Comparison of ENCODE assay signal across 8 cellular contexts in the genomic region with DNA sequence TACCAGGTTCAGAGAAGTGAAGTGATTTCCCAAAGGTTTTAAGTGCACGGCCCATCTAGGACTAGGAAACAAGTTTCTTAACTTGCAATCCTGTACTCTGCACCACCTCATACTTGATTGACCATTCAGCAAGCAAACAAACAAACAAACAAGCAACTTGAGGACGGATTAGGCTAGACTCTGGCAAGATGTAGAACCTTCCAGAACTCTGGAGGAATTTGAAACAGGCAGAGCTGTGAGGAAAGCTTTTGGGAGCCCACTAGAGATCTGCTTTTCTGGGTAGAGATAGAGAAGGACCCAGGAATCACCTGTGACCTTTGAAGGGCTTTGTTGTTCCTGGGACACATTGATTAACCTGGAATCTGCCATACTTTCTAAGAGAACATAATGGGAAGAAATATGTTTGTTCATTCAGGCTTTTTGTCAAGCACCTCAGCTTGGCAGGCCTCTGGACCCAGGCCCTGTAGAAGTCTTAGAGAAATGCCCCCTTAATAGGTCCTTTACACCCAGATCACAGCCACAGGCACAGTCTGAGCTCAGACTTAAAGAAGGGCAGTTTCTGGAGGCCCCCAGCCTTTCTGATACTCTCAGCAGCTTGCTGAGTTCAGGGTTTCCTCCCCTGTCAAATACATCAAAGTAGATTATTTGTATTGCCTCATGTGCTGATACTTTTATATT. TPM values are rescaled to one million over a fixed set of nuclear protein-coding genes. Genes with fewer than 3 reads are reported as not detected.
DNase-seq lines count a peak whose midpoint lies in the region; ATAC-seq and TF ChIP-seq lines count a peak whose summit lies in the region.

No MANE protein-coding gene starts in this region.

- WGBS in right lobe of liver (ENCODE audit: insufficient coverage, low coverage, low lambda C conversion rate, missing lambda C conversion rate) = 13% methylated on average over 2 of the region's 2 CpGs

- peak overlapping the region; percentile 94 for H3K4me3 ChIP-seq in adipocyte (ENCODE audit: low read length)
- peak overlapping the region; percentile 85 to 96 (median 92) for H3K4me3 ChIP-seq in right lobe of liver
- H3K4me3 ChIP-seq in upper lobe of right lung = peak overlapping the region; percentile 88

- H3K27ac ChIP-seq in right lobe of liver (peak overlapping the region; percentile 87 to 96 (median 89)), upper lobe of right lung (peak overlapping the region; percentile 98)

- no peaks in the 10 kb centered on the region for H3K27me3 Mint-ChIP-seq in activated naive CD4-positive, alpha-beta T cell treated with anti-CD3 and anti-CD28 coated beads, Interleukin-2, amount 10 ng/mL, durations not matched to agents 7 days and 5 days

- peak overlapping the region; percentile 90 for H3K4me3 Mint-ChIP-seq in activated naive CD4-positive, alpha-beta T cell treated with anti-CD3 and anti-CD28 coated beads, Interleukin-2, amount 10 ng/mL, durations not matched to agents 7 days and 5 days

- peak in 2 of 4 donors; percentile 5 for ATAC-seq in right lobe of liver
- no peak for ATAC-seq in upper lobe of right lung

- H3K36me3 ChIP-seq in adipocyte (ENCODE audit: control insufficient read depth, insufficient read depth, low read length, severe bottlenecking) (no peaks in the 10 kb centered on the region), right lobe of liver (no peaks in the 10 kb centered on the region), upper lobe of right lung (no peaks in the 10 kb centered on the region)

- H3K4me1 ChIP-seq in adipocyte (ENCODE audit: control insufficient read depth, insufficient read depth, low read length) (peaks cover 19% of the 10 kb centered on the region), right lobe of liver (peaks cover 0 to 14% (median 6%) of the 10 kb centered on the region in 4 donors), upper lobe of right lung (peaks cover 18% of the 10 kb centered on the region)

- H3K9me3 ChIP-seq in adipocyte (ENCODE audit: control insufficient read depth, low read length) (no peaks in the 10 kb centered on the region), right lobe of liver (no peaks in the 10 kb centered on the region), upper lobe of right lung (no peaks in the 10 kb centered on the region)

- H3K27ac Mint-ChIP-seq in activated naive CD4-positive, alpha-beta T cell treated with anti-CD3 and anti-CD28 coated beads, Interleukin-2, amount 10 ng/mL, durations not matched to agents 7 days and 5 days = peak overlapping the region; percentile 87

- intact Hi-C loops in right lobe of liver (cut with DNase I) = no loop called here
- intact Hi-C loops in upper lobe of right lung (cut with DNase I) = no loop called here

- H3K27me3 ChIP-seq in adipocyte (replicated peaks; ENCODE audit: control insufficient read depth, insufficient read depth, low read length) = peaks cover 4% of the 10 kb centered on the region
- no peaks in the 10 kb centered on the region for H3K27me3 ChIP-seq in right lobe of liver
- no peaks in the 10 kb centered on the region for H3K27me3 ChIP-seq in upper lobe of right lung

- CTCF ChIA-PET in activated naive CD4-positive, alpha-beta T cell treated with anti-CD3 and anti-CD28 coated beads, Interleukin-2, amount 10 ng/mL, durations not matched to agents 7 days and 5 days (lab: Charles Lee) = interaction anchor here (0.8 to 1.5 kb wide), 5 partner anchors 12 to 58 kb away, joined by 3 to 5 read pairs (median 4); partner anchors contain the start of genes ASB8 and PFKM

- no peak for DNase-seq in activated naive CD4-positive, alpha-beta T cell treated with anti-CD3 and anti-CD28 coated beads, Interleukin-2, amount 10 ng/mL, durations not matched to agents 7 days and 5 days
- no peak for DNase-seq in activated naive CD4-positive, alpha-beta T cell treated with anti-CD3 and anti-CD28 coated beads, Interleukin-2, amount 50 U/mL, for 16 hours
- no peak for DNase-seq in adipocyte (ENCODE audit: low read depth)
- no peak for DNase-seq in right lobe of liver
- DNase-seq in upper lobe of right lung = no peak
- DNase-seq in stimulated activated CD4-positive, alpha-beta T cell treated with anti-CD3 and anti-CD28 coated beads, Interleukin-4, amount 100 ng/mL, for 4 hours = no peak
- no peak for DNase-seq in HuH-7.5 (ENCODE audit: low spot score)
- DNase-seq in T1000 (lab: John Stamatoyannopoulos, UW) = no peak

- no peak for TF ChIP-seq POLR2A in right lobe of liver (IDR thresholded peaks at IDR 0.05)

- no peak for TF ChIP-seq CTCF in right lobe of liver (IDR thresholded peaks at IDR 0.05)
- no peak for TF ChIP-seq CTCF in upper lobe of right lung (IDR thresholded peaks at IDR 0.05)

- peaks cover 49% of the 10 kb centered on the region for H3K4me1 Mint-ChIP-seq in activated naive CD4-positive, alpha-beta T cell treated with anti-CD3 and anti-CD28 coated beads, Interleukin-2, amount 10 ng/mL, durations not matched to agents 7 days and 5 days

- no peaks in the 10 kb centered on the region for H3K9me3 Mint-ChIP-seq in activated naive CD4-positive, alpha-beta T cell treated with anti-CD3 and anti-CD28 coated beads, Interleukin-2, amount 10 ng/mL, durations not matched to agents 7 days and 5 days

- H3K36me3 Mint-ChIP-seq in activated naive CD4-positive, alpha-beta T cell treated with anti-CD3 and anti-CD28 coated beads, Interleukin-2, amount 10 ng/mL, durations not matched to agents 7 days and 5 days = peaks cover 6% of the 10 kb centered on the region

- peak overlapping the region; percentile 96 for H3K9ac ChIP-seq in adipocyte (ENCODE audit: low read length)

RNA-seq across cellular contexts. Expression of gene SENP1, which starts 0.8 kb away (rescaled TPM):
- total RNA-seq in right lobe of liver = 1 to 10 TPM; 3.6 to 6.5 (median 5.1) TPM
- 16.9 TPM for total RNA-seq in upper lobe of right lung

RNA-seq across cellular contexts. Expression of gene PFKM, which starts 12.5 kb away (rescaled TPM):
- 1 to 10 TPM; 4.6 to 8.9 (median 7.8) TPM for total RNA-seq in right lobe of liver
- 41.8 TPM for total RNA-seq in upper lobe of right lung

RNA-seq across cellular contexts. Expression of gene ASB8, which starts 50.6 kb away (rescaled TPM):
- 10 to 100 TPM; 17.7 to 29.3 (median 21.6) TPM for total RNA-seq in right lobe of liver
- 34.5 TPM for total RNA-seq in upper lobe of right lung
